In the genomic region with DNA sequence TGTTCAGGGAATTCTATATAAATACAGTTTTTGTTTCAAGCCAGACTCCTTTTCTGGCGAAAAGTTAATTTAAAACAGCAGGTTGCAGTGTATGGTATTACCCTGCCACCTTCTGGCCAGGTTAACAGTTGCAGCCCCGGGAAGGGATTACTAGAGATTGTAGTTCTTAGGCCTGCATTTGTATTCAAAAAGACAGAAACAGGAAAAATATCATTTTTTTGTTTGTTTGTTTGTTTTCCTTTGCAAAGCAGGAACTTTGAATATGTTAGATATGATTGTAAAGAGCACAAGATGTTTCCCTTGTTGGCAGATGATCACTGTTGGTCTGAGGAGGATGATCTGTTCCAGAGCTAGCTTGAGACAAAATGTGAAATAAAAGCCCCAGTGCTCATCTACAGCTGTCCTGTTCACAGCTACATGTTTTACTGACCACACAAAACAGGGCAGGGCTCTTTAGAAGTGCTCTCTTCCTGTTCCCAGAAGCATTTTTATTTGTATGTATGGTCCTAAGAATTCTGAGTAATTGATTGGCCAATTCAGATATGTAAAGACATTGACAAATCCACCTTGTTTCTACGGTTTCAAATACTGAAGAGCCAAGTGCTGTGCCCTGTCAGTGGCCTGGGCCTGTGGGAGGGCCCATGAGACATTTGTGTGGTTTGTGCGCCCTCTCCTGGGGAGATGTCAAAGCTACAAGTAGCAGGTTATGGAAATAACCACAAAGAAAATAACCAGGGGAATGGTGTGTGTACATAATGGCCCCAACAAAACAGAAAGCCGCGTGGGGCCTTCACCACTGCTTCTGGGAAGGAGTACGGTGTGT, we compare ENCODE assay signal across 8 cellular contexts. TPM values are rescaled to one million over a fixed set of nuclear protein-coding genes. Genes with fewer than 3 reads are reported as not detected.
DNase-seq lines count a peak whose midpoint lies in the region; ATAC-seq and TF ChIP-seq lines count a peak whose summit lies in the region.

No MANE protein-coding gene starts in this region.

- peak; percentile 70 for TF ChIP-seq CTCF in AG04449 (IDR thresholded peaks at IDR 0.05; ENCODE audit: insufficient read depth, low read length, missing control alignments)

- CTCF ChIA-PET in AG04449 (lab: Yijun Ruan, JAX) = interaction anchor here (0.7 to 18.3 kb wide), 66 partner anchors 11 to 487 kb away, joined by 3 to 827 read pairs (median 5); partner anchors contain the start of gene WWC2

- POLR2A ChIA-PET in AG04449 (lab: Yijun Ruan, JAX) = no interaction called here

- no peak overlapping the region for H3K4me3 ChIP-seq in AG04449 (ENCODE audit: low read depth, low read length)

- ATAC-seq in GM18858 (IDR thresholded peaks at IDR 0.05; ENCODE audit: unreplicated experiment) (peak; percentile 94), HG03064 (IDR thresholded peaks at IDR 0.05; ENCODE audit: low read depth, unreplicated experiment) (peak; percentile 91)

- DNase-seq in AG04449 (ENCODE audit: low read depth, low spot score) (peak; percentile 29), NCI-H2196 treated with DMSO at 0.1 percent for 48 hours (lab: John Stamatoyannopoulos, UW; ENCODE audit: unreplicated experiment) (peak; percentile 37), cerebellum (ENCODE audit: low spot score) (peak; percentile 65), kidney tubule cell (ENCODE audit: low spot score) (peak; percentile 85)
- DNase-seq in activated CD4-positive, alpha-beta T cell treated with anti-CD3 and anti-CD28 coated beads for 1 hour = peak; percentile 56
- DNase-seq in stimulated activated CD4-positive, alpha-beta T cell treated with anti-CD3 and anti-CD28 coated beads, Interleukin-2, amount 100 ng/mL, for 48 hours = peak; percentile 75 to 77

RNA-seq across cellular contexts. Expression of gene CLDN22, which starts 57.9 kb away (rescaled TPM):
- not detected for total RNA-seq in cerebellum

Comparison
In these comparisons a context has a peak if more than half of its experiments do, and no peak if none do; other contexts are left out.
1. DNase-seq: peak in every context shown above with its lines; median percentile 85 in kidney tubule cell; 76 in stimulated activated CD4-positive, alpha-beta T cell treated with anti-CD3 and anti-CD28 coated beads, Interleukin-2, amount 100 ng/mL, for 48 hours; 65 in cerebellum; 56 in activated CD4-positive, alpha-beta T cell treated with anti-CD3 and anti-CD28 coated beads for 1 hour; 37 in NCI-H2196 treated with DMSO at 0.1 percent for 48 hours; 29 in AG04449.